Comparison of ENCODE assay signal across 8 cellular contexts in genomic region chr21:33480481-33481103, GRCh38. TPM values are rescaled to one million over a fixed set of nuclear protein-coding genes. Genes with fewer than 3 reads are reported as not detected.
DNase-seq lines count a peak whose midpoint lies in the region; ATAC-seq and TF ChIP-seq lines count a peak whose summit lies in the region.

No MANE protein-coding gene starts in this region.

- in situ Hi-C loops in astrocyte of the cerebellum (cut with HindIII; ENCODE audit: low sequenced_read_pairs) = no loop called here

- H3K4me3 Mint-ChIP-seq in activated T-cell treated with anti-CD3 and anti-CD28 coated beads, Interleukin-2, amount 50 U/mL, for 4 hours = peak overlapping the region; percentile 90

- H3K4me1 ChIP-seq in thyroid gland = peaks cover 19 to 36% of the 10 kb centered on the region in 2 donors

- no peaks in the 10 kb centered on the region for H3K27me3 ChIP-seq in thyroid gland

- TF ChIP-seq POLR2A in lower leg skin (IDR thresholded peaks at IDR 0.05) = no peak
- TF ChIP-seq POLR2A in thyroid gland (IDR thresholded peaks at IDR 0.05) = no peak

- H3K27me3 Mint-ChIP-seq in activated T-cell treated with anti-CD3 and anti-CD28 coated beads, Interleukin-2, amount 50 U/mL, for 4 hours (ENCODE audit: low read depth) = no peaks in the 10 kb centered on the region

- no peaks in the 10 kb centered on the region for H3K9me3 ChIP-seq in thyroid gland

- H3K4me3 ChIP-seq in astrocyte of the cerebellum (ENCODE audit: low read depth, low read length) = peak overlapping the region; percentile 69
- H3K4me3 ChIP-seq in lower leg skin (ENCODE audit: low read depth, poor library complexity, severe bottlenecking) = peak overlapping the region; percentile 41
- peak overlapping the region; percentile 30 to 92 (median 77) for H3K4me3 ChIP-seq in thyroid gland (replicated peaks in 1 of 3)

- peak overlapping the region; percentile 82 to 97 (median 95) for H3K27ac ChIP-seq in thyroid gland

- ATAC-seq in activated T-cell treated with anti-CD3 and anti-CD28 coated beads, Interleukin-2, amount 50 U/mL, for 4 hours = no peak
- ATAC-seq in GM21528 (IDR thresholded peaks at IDR 0.05; ENCODE audit: low FRiP score, unreplicated experiment) = no peak
- no peak for ATAC-seq in GM19035 (IDR thresholded peaks at IDR 0.05; ENCODE audit: unreplicated experiment)

- no peaks in the 10 kb centered on the region for H3K36me3 ChIP-seq in thyroid gland

- WGBS in lower leg skin, 2 donors = 22 to 29% methylated on average over 17 of the region's 17 CpGs
- WGBS in thyroid gland, 2 donors = 22 to 26% methylated on average over 17 of the region's 17 CpGs

- TF ChIP-seq CTCF in astrocyte of the cerebellum (IDR thresholded peaks at IDR 0.05; ENCODE audit: low read depth, low read length, missing control alignments) (no peak), lower leg skin (IDR thresholded peaks at IDR 0.05) (no peak), thyroid gland (IDR thresholded peaks at IDR 0.05) (no peak)

- no peak for DNase-seq in activated T-cell treated with anti-CD3 and anti-CD28 coated beads, Interleukin-2, amount 50 U/mL, for 4 hours
- DNase-seq in activated T-cell treated with anti-CD3 and anti-CD28 coated beads for 4 hours (no peak), astrocyte of the cerebellum (ENCODE audit: low read depth) (no peak), lower leg skin (ENCODE audit: low spot score in 2 of 2) (no peak), thyroid gland (peak in 1 of 2 donors; percentile 35), NCI-H2081 treated with DMSO at 0.1 percent for 48 hours (lab: John Stamatoyannopoulos, UW) (no peak)

- intact Hi-C loops in lower leg skin (cut with DNase I; ENCODE audit: low total_unique reads) (no loop called here), thyroid gland (cut with DNase I) (no loop called here)

- H3K36me3 Mint-ChIP-seq in activated T-cell treated with anti-CD3 and anti-CD28 coated beads, Interleukin-2, amount 50 U/mL, for 4 hours (ENCODE audit: insufficient read depth) = no peaks in the 10 kb centered on the region

- peaks cover 15% of the 10 kb centered on the region for H3K4me1 Mint-ChIP-seq in activated T-cell treated with anti-CD3 and anti-CD28 coated beads, Interleukin-2, amount 50 U/mL, for 4 hours (ENCODE audit: low read depth)

- no peaks in the 10 kb centered on the region for H3K9me3 Mint-ChIP-seq in activated T-cell treated with anti-CD3 and anti-CD28 coated beads, Interleukin-2, amount 50 U/mL, for 4 hours

RNA-seq across cellular contexts. Expression of gene TMEM50B, which starts 0.8 kb away (rescaled TPM):
- total RNA-seq in activated T-cell treated with anti-CD3 and anti-CD28 coated beads, Interleukin-2, amount 50 U/mL, for 4 hours = 10 to 100 TPM; 14.5 to 18.4 (median 16.9) TPM
- total RNA-seq in lower leg skin (10 to 100 TPM; 36.4 to 48.7 (median 38.2) TPM), thyroid gland (100 to 1,000 TPM; 202 to 399 (median 295) TPM)

RNA-seq across cellular contexts. Expression of gene DNAJC28, which starts 10.9 kb away (rescaled TPM):
- total RNA-seq in activated T-cell treated with anti-CD3 and anti-CD28 coated beads, Interleukin-2, amount 50 U/mL, for 4 hours = under 1 TPM in 2 of 3 donors, not detected in 1; 0.11 to 0.16 TPM
- total RNA-seq in lower leg skin (1 to 10 TPM in 1 of 4 donors, under 1 TPM in 3; 0.08 to 2.3 (median 0.40) TPM), thyroid gland (10 to 100 TPM in 1 of 4 donors, 1 to 10 TPM in 3; 5.6 to 12.3 (median 9.3) TPM)

Comparison
In these comparisons a context has a peak if more than half of its experiments do, and no peak if none do; other contexts are left out.
1. RNA of gene TMEM50B, which starts 0.8 kb away (total RNA-seq): 202 to 399 TPM in thyroid gland; 36.4 to 48.7 TPM in lower leg skin and 14.5 to 18.4 TPM in activated T-cell treated with anti-CD3 and anti-CD28 coated beads, Interleukin-2, amount 50 U/mL, for 4 hours; every median in the first group is over 4 times any median in the second.
2. Peak in every context shown above with its lines, with median percentiles within 50 percentile points of each other: H3K4me3 ChIP-seq.